ENCODE assay signal across 1 cellular context in the genomic region with DNA sequence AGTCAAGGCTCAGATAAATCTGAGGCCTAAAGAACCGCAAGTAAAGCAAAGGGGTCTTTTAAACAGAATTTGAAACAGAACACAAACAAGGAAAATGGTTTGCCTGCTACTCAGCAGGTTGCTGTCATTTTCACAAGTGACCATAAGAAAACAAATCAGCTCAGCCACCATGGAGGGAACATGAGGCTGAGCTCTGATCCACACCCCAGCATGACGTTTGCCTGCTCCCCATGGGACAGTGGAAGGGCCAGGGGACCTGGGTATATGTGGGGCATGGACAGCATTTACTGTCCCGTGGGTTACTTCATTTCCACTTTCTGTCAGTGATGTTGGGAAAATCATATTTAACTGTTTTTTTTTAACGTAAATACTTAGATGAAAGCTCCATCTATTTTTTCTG.
TF ChIP-seq lines count a peak whose summit lies in the region.

No MANE protein-coding gene starts in this region.

TF ChIP-seq in H1, 55 proteins besides CTCF, POLR2A, EP300 and RAD21 (continued from another document):
- no peak for TF ChIP-seq EGR1 (IDR thresholded peaks at IDR 0.05; ENCODE audit: borderline replicate concordance, low read depth, low read length)
- no peak for TF ChIP-seq POU5F1 (IDR thresholded peaks at IDR 0.05; ENCODE audit: low read depth, low read length)
- TF ChIP-seq YY1 (IDR thresholded peaks at IDR 0.05; ENCODE audit: low read depth, low read length): no peak
- TF ChIP-seq, protein P1, sequence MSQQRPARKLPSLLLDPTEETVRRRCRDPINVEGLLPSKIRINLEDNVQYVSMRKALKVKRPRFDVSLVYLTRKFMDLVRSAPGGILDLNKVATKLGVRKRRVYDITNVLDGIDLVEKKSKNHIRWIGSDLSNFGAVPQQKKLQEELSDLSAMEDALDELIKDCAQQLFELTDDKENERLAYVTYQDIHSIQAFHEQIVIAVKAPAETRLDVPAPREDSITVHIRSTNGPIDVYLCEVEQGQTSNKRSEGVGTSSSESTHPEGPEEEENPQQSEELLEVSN (IDR thresholded peaks at IDR 0.05): no peak
- no peak for TF ChIP-seq MAFK (IDR thresholded peaks at IDR 0.05; ENCODE audit: low read depth, low read length)
- no peak for TF ChIP-seq ASH2L (IDR thresholded peaks at IDR 0.05; ENCODE audit: low read length)
- no peak for TF ChIP-seq ZNF274 (IDR thresholded peaks at IDR 0.05; ENCODE audit: borderline replicate concordance, extremely low read depth, low read length)
- no peak for TF ChIP-seq HDAC2 (IDR thresholded peaks at IDR 0.05; ENCODE audit: borderline replicate concordance in 1 of 2, low read depth in 2 of 2, low read length in 2 of 2)
